In genomic region chr17:47797797-47798196, GRCh38 we compare ENCODE assay signal across 1 cellular context.
TF ChIP-seq lines count a peak whose summit lies in the region.

No MANE protein-coding gene starts in this region.

TF ChIP-seq in endothelial cell of umbilical vein, 7 proteins besides CTCF, POLR2A, EP300 and RAD21:
- no peak for TF ChIP-seq MAX (IDR thresholded peaks at IDR 0.05; ENCODE audit: insufficient read depth, insufficient read length)
TF ChIP-seq in endothelial cell of umbilical vein: peak in this region for 0.
